Comparison of ENCODE assay signal across 12 cellular contexts in genomic region chr7:35714862-35715261, GRCh38. TPM values are rescaled to one million over a fixed set of nuclear protein-coding genes. Genes with fewer than 3 reads are reported as not detected.
DNase-seq lines count a peak whose midpoint lies in the region; ATAC-seq and TF ChIP-seq lines count a peak whose summit lies in the region.
"Had no signal": no experiment of that assay in that cellular context is flagged by ENCODE, and none has a peak within 500 bp of the region (broad histone marks: within the 10 kb centered on the region; RNA-seq: fewer than 3 reads in every experiment).

No MANE protein-coding gene starts in this region.

- H3K4me2 ChIP-seq in OCI-LY1 (ENCODE audit: low read length) (no peak overlapping the region), GM23248 (ENCODE audit: unreplicated experiment) (no peak overlapping the region)

- H4K20me1 ChIP-seq in OCI-LY1 (ENCODE audit: insufficient read depth, low read length) (no peaks in the 10 kb centered on the region), GM23248 (ENCODE audit: insufficient read depth) (no peaks in the 10 kb centered on the region)

- WGBS in thyroid gland, 2 donors: 96 to 100% methylated on average over 1 of the region's 1 CpG
- 58 to 71% methylated on average over 1 of the region's 1 CpG for WGBS in GM23248 (ENCODE audit: low coverage in 1 of 2, low lambda C conversion rate in 2 of 2, missing lambda C conversion rate in 2 of 2), 2 experiments

- no peak overlapping the region for H3K4me3 ChIP-seq in OCI-LY1 (ENCODE audit: low read depth, low read length, poor library complexity, severe bottlenecking)
- H3K4me3 ChIP-seq in thyroid gland (replicated peaks in 1 of 3): no peak overlapping the region
- no peak overlapping the region for H3K4me3 ChIP-seq in GM23248

- H3K9me3 ChIP-seq in OCI-LY1 (ENCODE audit: low read length) (no peaks in the 10 kb centered on the region), thyroid gland (no peaks in the 10 kb centered on the region), GM23248 (ENCODE audit: low read depth) (no peaks in the 10 kb centered on the region)

- DNase-seq in left cardiac atrium (no peak), left ventricle myocardium superior (no peak), epithelial cell of prostate (ENCODE audit: low read depth, low spot score) (peak; percentile 29), superior temporal gyrus (ENCODE audit: extremely low spot score) (peak; percentile 82), thyroid gland (no peak), GM23248 (no peak), RKO (ENCODE audit: low spot score) (no peak)
- DNase-seq: AML-193; GOT3; NCI-H524 treated with DMSO at 0.1 percent for 48 hours; stimulated activated CD4-positive, alpha-beta T cell treated with anti-CD3 and anti-CD28 coated beads, Interleukin-15, amount 100 ng/mL, for 24 hours had no signal

- intact Hi-C loops in left cardiac atrium (cut with DNase I) (loop anchor here (5.0 to 10.0 kb wide), 3 partner anchors 87 to 192 kb away; partner anchors contain the start of gene SEPTIN7 (in 1 of the 2)), left ventricle myocardium superior (cut with micrococcal nuclease) (no loop called here), thyroid gland (cut with DNase I) (loop anchor here (5.0 to 10.0 kb wide), 2 partner anchors 70 to 192 kb away; no protein-coding TSS in a partner anchor)

- ATAC-seq in left cardiac atrium (peak; percentile 15 to 23), left ventricle myocardium superior (no peak)

- H3K9ac ChIP-seq in OCI-LY1 (ENCODE audit: low read length) (no peak overlapping the region), GM23248 (no peak overlapping the region)

- H3K9me2 ChIP-seq in OCI-LY1 (ENCODE audit: low read depth, low read length) (no peaks in the 10 kb centered on the region), GM23248 (ENCODE audit: insufficient read depth) (no peaks in the 10 kb centered on the region)

- H3K79me2 ChIP-seq in OCI-LY1 (ENCODE audit: insufficient read depth, low read length) (no peaks in the 10 kb centered on the region), GM23248 (ENCODE audit: insufficient read depth) (no peaks in the 10 kb centered on the region)

- no peak for TF ChIP-seq POLR2A in thyroid gland (IDR thresholded peaks at IDR 0.05)

- TF ChIP-seq CTCF in OCI-LY1 (IDR thresholded peaks at IDR 0.05; ENCODE audit: low read length): peak; percentile 21; the same call in 1 of the 2 replicates
- no peak for TF ChIP-seq CTCF in thyroid gland (IDR thresholded peaks at IDR 0.05)

- H3K27me3 ChIP-seq in OCI-LY1 (ENCODE audit: insufficient read depth, low read length): no peaks in the 10 kb centered on the region
- no peaks in the 10 kb centered on the region for H3K27me3 ChIP-seq in thyroid gland
- H3K27me3 ChIP-seq in GM23248 (replicated peaks; ENCODE audit: insufficient read depth): no peaks in the 10 kb centered on the region

- in situ Hi-C loops in GM23248 (cut with MboI): loop anchor here (10.0 to 25.0 kb wide), 2 partner anchors 190 to 597 kb away; no protein-coding TSS in a partner anchor

- H3F3A ChIP-seq in OCI-LY1 (ENCODE audit: insufficient read depth, low read length): no peaks in the 10 kb centered on the region
- H3F3A ChIP-seq in GM23248 (ENCODE audit: insufficient read depth): no peaks in the 10 kb centered on the region; the same call in 1 of the 2 replicates

- no peaks in the 10 kb centered on the region for H3K36me3 ChIP-seq in OCI-LY1 (ENCODE audit: insufficient read depth, low read length)
- H3K36me3 ChIP-seq in thyroid gland: no peaks in the 10 kb centered on the region
- no peaks in the 10 kb centered on the region for H3K36me3 ChIP-seq in GM23248 (ENCODE audit: low read depth)

- H3K27ac ChIP-seq in OCI-LY1 (ENCODE audit: low read depth, low read length, poor library complexity, severe bottlenecking): no peak overlapping the region
- H3K27ac ChIP-seq in epithelial cell of prostate: peak overlapping the region; percentile 8
- H3K27ac ChIP-seq in thyroid gland: no peak overlapping the region
- no peak overlapping the region for H3K27ac ChIP-seq in GM23248

- H2AFZ ChIP-seq in OCI-LY1 (ENCODE audit: low read length) (no peak overlapping the region), GM23248 (no peak overlapping the region)

- H3K4me1 ChIP-seq in OCI-LY1 (ENCODE audit: insufficient read depth, low read length, severe bottlenecking) (peaks cover 2% of the 10 kb centered on the region), thyroid gland (peaks cover 5 to 6% of the 10 kb centered on the region in 2 donors), GM23248 (ENCODE audit: insufficient read depth) (peaks cover 12% of the 10 kb centered on the region)

RNA-seq across cellular contexts. Expression of gene HERPUD2, which starts 19.9 kb away (rescaled TPM):
- 10 to 100 TPM; 15.6 to 17.3 TPM for total RNA-seq in left cardiac atrium
- total RNA-seq in left ventricle myocardium superior: 15.0 TPM
- 10 to 100 TPM; 27.0 to 35.9 (median 29.9) TPM for total RNA-seq in thyroid gland
- 15.2 and 33.3 TPM in 2 replicates for total RNA-seq in GM23248 (2014; rRNA removed; shearing (Covaris generic))
- polyA plus RNA-seq in GM23248 (2016; fragmentation: Nextera tagmentation; extraction: Ambion mirVana): 21.9 and 22.7 TPM in 2 replicates

Comparison
In these comparisons a context has a peak if more than half of its experiments do, and no peak if none do; other contexts are left out.
1. DNase-seq: peak in epithelial cell of prostate (single experiment) and superior temporal gyrus (single experiment); none in left cardiac atrium (single experiment), left ventricle myocardium superior (single experiment), thyroid gland (0 of 2), GM23248 (single experiment) and RKO (single experiment).